8 cellular contexts compared by ENCODE assay signal in genomic region chr1:9539829-9540550, GRCh38. TPM values are rescaled to one million over a fixed set of nuclear protein-coding genes. Genes with fewer than 3 reads are reported as not detected.
DNase-seq lines count a peak whose midpoint lies in the region; ATAC-seq and TF ChIP-seq lines count a peak whose summit lies in the region.

No MANE protein-coding gene starts in this region.

- no TSS peak for BruUV-seq in Panc1 (replicated peaks; lab: Mats Ljungman, UMichigan)

- no peaks in the 10 kb centered on the region for H3K9me3 Mint-ChIP-seq in activated naive CD8-positive, alpha-beta T cell treated with anti-CD3 and anti-CD28 coated beads for 36 hours

- H3K27me3 Mint-ChIP-seq in activated naive CD8-positive, alpha-beta T cell treated with anti-CD3 and anti-CD28 coated beads for 36 hours: no peaks in the 10 kb centered on the region

- H3K4me3 Mint-ChIP-seq in activated naive CD8-positive, alpha-beta T cell treated with anti-CD3 and anti-CD28 coated beads for 36 hours: peak overlapping the region; percentile 93

- H3K9me3 ChIP-seq in Panc1 (ENCODE audit: control insufficient read depth, insufficient read depth, low read depth, low read length) (no peaks in the 10 kb centered on the region), cardiac muscle cell (ENCODE audit: low read depth) (no peaks in the 10 kb centered on the region), vagina (no peaks in the 10 kb centered on the region)

- DNase-seq in Panc1 (ENCODE audit: low read depth, low spot score) (no peak), cardiac muscle cell (ENCODE audit: low read depth in 1 of 2, low spot score in 1 of 2) (peak; percentile 60 to 61), pons (ENCODE audit: low spot score) (peak; percentile 32), vagina (ENCODE audit: extremely low spot score in 2 of 2) (no peak)
- DNase-seq in activated naive CD8-positive, alpha-beta T cell treated with anti-CD3 and anti-CD28 coated beads for 36 hours: peak; percentile 70

- TF ChIP-seq POLR2A in vagina (IDR thresholded peaks at IDR 0.05): no peak

- TF ChIP-seq CTCF in C4-2B (conservative IDR thresholded peaks at IDR 0.05) (no peak), Panc1 (IDR thresholded peaks at IDR 0.05) (no peak), cardiac muscle cell (IDR thresholded peaks at IDR 0.05; ENCODE audit: low read depth, low read length) (no peak), vagina (IDR thresholded peaks at IDR 0.05) (no peak)

- H3K4me1 Mint-ChIP-seq in activated naive CD8-positive, alpha-beta T cell treated with anti-CD3 and anti-CD28 coated beads for 36 hours: peaks cover 31% of the 10 kb centered on the region

- ATAC-seq in GM19035 (IDR thresholded peaks at IDR 0.05; ENCODE audit: unreplicated experiment) (peak; percentile 45), HG03196 (IDR thresholded peaks at IDR 0.05; ENCODE audit: unreplicated experiment) (peak; percentile 50), Panc1 (peak; percentile 77)

- H3K4me3 ChIP-seq in Panc1 (ENCODE audit: low read depth in 2 of 2, low read length in 2 of 2): peak overlapping the region; percentile 70 to 74
- H3K4me3 ChIP-seq in cardiac muscle cell: peak overlapping the region; percentile 71
- H3K4me3 ChIP-seq in vagina: peak overlapping the region; percentile 57 to 71

- no peaks in the 10 kb centered on the region for H3K36me3 ChIP-seq in Panc1 (ENCODE audit: control insufficient read depth, insufficient read depth, low read length)
- H3K36me3 ChIP-seq in cardiac muscle cell: no peaks in the 10 kb centered on the region
- H3K36me3 ChIP-seq in vagina: no peaks in the 10 kb centered on the region

- intact Hi-C loops in Panc1 (cut with micrococcal nuclease; ENCODE audit: unreplicated experiment) (no loop called here), vagina (cut with DNase I) (no loop called here)

- CTCF ChIA-PET in Panc1 (lab: Charles Lee): interaction anchor here (0.6 kb wide), 1 partner anchor 44 kb away, joined by 6 read pairs; no protein-coding TSS in a partner anchor

- H3K4me1 ChIP-seq in Panc1 (ENCODE audit: control insufficient read depth, insufficient read depth, low read length) (peaks cover 17% of the 10 kb centered on the region), cardiac muscle cell (ENCODE audit: low read depth) (peaks cover 17% of the 10 kb centered on the region), vagina (peaks cover 18% of the 10 kb centered on the region)

- H3K27ac ChIP-seq in C4-2B (peak overlapping the region; percentile 97), Panc1 (ENCODE audit: low read length) (peak overlapping the region; percentile 88), cardiac muscle cell (peak overlapping the region; percentile 92), vagina (peak overlapping the region; percentile 87)

- in situ Hi-C loops in Panc1 (cut with HindIII; ENCODE audit: low pct_unique_long_range_greater_than_20kb, low sequenced_read_pairs): no loop called here

- POLR2A ChIA-PET in Panc1 (lab: Charles Lee): interaction anchor here (0.6 kb wide), 2 partner anchors 203 to 287 kb away, joined by 3 read pairs; no protein-coding TSS in a partner anchor

- H3K36me3 Mint-ChIP-seq in activated naive CD8-positive, alpha-beta T cell treated with anti-CD3 and anti-CD28 coated beads for 36 hours: peaks cover 16% of the 10 kb centered on the region

- H3K27ac Mint-ChIP-seq in activated naive CD8-positive, alpha-beta T cell treated with anti-CD3 and anti-CD28 coated beads for 36 hours: peak overlapping the region; percentile 83

- H3K27me3 ChIP-seq in Panc1 (ENCODE audit: control insufficient read depth, insufficient read depth, low read length) (no peaks in the 10 kb centered on the region), cardiac muscle cell (no peaks in the 10 kb centered on the region), vagina (no peaks in the 10 kb centered on the region)

RNA-seq across cellular contexts. Expression of gene SLC25A33, which starts 0.7 kb away (rescaled TPM):
- total RNA-seq in Panc1 (2021; ENCODE audit: unreplicated experiment): 13.4 TPM
- 6.7 TPM for polyA plus RNA-seq in Panc1 (2012; ENCODE audit: insufficient read length)
- total RNA-seq in activated naive CD8-positive, alpha-beta T cell treated with anti-CD3 and anti-CD28 coated beads for 36 hours: 10 to 100 TPM; 11.1 to 13.2 TPM
- 12.3 and 12.5 TPM in 2 replicates for total RNA-seq in cardiac muscle cell
- 10.4 and 12.2 TPM in 2 replicates for polyA plus RNA-seq in cardiac muscle cell
- 6.4 TPM for total RNA-seq in vagina

RNA-seq across cellular contexts. Expression of gene TMEM201, which starts 48.7 kb away (rescaled TPM):
- total RNA-seq in Panc1 (2021; ENCODE audit: unreplicated experiment) (26.5 TPM), cardiac muscle cell (21.0 and 28.0 TPM in 2 replicates), vagina (12.0 TPM)
- 16.2 TPM for polyA plus RNA-seq in Panc1 (2012; ENCODE audit: insufficient read length)
- 10 to 100 TPM; 31.6 to 32.2 TPM for total RNA-seq in activated naive CD8-positive, alpha-beta T cell treated with anti-CD3 and anti-CD28 coated beads for 36 hours
- polyA plus RNA-seq in cardiac muscle cell: 25.0 and 34.1 TPM in 2 replicates

Comparison
In these comparisons a context has a peak if more than half of its experiments do, and no peak if none do; other contexts are left out.
1. DNase-seq: peak in activated naive CD8-positive, alpha-beta T cell treated with anti-CD3 and anti-CD28 coated beads for 36 hours (single experiment), cardiac muscle cell (2 of 2) and pons (single experiment); none in Panc1 (single experiment) and vagina (0 of 2).
2. Peak in every context shown above with its lines, with median percentiles within 50 percentile points of each other: H3K27ac ChIP-seq, ATAC-seq and H3K4me3 ChIP-seq.